ENCODE assay signal across 8 cellular contexts in the genomic region with DNA sequence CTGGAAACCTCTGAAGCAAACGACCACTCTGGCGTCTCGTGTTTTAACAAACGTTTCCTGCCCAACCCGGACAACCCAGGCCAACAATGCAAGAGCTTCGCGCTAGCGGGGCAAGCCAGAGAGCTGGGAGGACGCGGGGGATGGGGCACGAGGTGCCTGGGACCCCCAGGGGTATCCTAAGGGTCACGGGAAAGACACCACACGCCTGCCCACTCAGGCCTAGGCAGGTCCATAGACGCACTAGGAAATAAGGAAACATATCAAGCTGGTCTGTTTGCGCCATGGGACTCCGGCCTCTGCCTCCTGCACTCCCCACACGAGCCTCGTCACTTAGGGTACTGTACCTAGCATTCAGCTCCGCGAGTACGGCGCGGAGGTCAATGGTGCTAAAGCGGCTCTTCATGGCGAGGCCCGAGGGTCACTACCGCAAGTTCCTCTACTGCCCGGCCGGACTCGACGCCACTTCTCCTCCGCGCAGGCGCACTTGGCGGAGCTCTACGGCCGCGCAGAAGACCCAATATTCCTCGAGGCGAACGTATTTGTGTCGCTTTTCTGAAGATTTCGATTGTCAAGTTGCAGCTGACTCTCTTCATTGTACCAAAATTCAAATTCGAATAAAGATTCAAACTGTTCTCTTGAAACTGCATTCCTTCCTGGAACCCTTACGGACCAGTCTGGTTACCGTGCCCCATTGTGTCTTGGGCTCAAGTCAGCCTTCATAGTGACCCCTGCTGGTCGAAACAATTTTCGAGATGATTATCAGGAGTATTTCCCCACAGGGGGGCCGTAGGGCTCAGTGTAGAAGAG. TPM values are rescaled to one million over a fixed set of nuclear protein-coding genes. Genes with fewer than 3 reads are reported as not detected.
DNase-seq lines count a peak whose midpoint lies in the region; ATAC-seq and TF ChIP-seq lines count a peak whose summit lies in the region.

A gene with protein sequence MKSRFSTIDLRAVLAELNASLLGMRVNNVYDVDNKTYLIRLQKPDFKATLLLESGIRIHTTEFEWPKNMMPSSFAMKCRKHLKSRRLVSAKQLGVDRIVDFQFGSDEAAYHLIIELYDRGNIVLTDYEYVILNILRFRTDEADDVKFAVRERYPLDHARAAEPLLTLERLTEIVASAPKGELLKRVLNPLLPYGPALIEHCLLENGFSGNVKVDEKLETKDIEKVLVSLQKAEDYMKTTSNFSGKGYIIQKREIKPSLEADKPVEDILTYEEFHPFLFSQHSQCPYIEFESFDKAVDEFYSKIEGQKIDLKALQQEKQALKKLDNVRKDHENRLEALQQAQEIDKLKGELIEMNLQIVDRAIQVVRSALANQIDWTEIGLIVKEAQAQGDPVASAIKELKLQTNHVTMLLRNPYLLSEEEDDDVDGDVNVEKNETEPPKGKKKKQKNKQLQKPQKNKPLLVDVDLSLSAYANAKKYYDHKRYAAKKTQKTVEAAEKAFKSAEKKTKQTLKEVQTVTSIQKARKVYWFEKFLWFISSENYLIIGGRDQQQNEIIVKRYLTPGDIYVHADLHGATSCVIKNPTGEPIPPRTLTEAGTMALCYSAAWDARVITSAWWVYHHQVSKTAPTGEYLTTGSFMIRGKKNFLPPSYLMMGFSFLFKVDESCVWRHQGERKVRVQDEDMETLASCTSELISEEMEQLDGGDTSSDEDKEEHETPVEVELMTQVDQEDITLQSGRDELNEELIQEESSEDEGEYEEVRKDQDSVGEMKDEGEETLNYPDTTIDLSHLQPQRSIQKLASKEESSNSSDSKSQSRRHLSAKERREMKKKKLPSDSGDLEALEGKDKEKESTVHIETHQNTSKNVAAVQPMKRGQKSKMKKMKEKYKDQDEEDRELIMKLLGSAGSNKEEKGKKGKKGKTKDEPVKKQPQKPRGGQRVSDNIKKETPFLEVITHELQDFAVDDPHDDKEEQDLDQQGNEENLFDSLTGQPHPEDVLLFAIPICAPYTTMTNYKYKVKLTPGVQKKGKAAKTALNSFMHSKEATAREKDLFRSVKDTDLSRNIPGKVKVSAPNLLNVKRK (minus strand): TSS at position 438 of the 807 bp plus-strand sequence. CDS start 35 bp downstream, at position 403.

- H3K9me3 Mint-ChIP-seq in CD4-positive, CD25-positive, alpha-beta regulatory T cell: no peaks in the 10 kb centered on the region
- no peaks in the 10 kb centered on the region for H3K9me3 Mint-ChIP-seq in activated CD4-positive, alpha-beta memory T cell treated with anti-CD3 and anti-CD28 coated beads for 36 hours

- CTCF ChIA-PET in activated CD4-positive, alpha-beta memory T cell treated with anti-CD3 and anti-CD28 coated beads for 36 hours (lab: Charles Lee): interaction anchor here (0.6 to 6.5 kb wide), 61 partner anchors 10 to 460 kb away, joined by 3 to 179 read pairs (median 5); a partner anchor contains a TSS

- peaks cover 29 to 50% (median 41%) of the 10 kb centered on the region in 4 donors for H3K4me1 Mint-ChIP-seq in CD4-positive, CD25-positive, alpha-beta regulatory T cell
- H3K4me1 Mint-ChIP-seq in activated CD4-positive, alpha-beta memory T cell treated with anti-CD3 and anti-CD28 coated beads for 36 hours (ENCODE audit: low read depth): peaks cover 39% of the 10 kb centered on the region

- peaks cover 14% of the 10 kb centered on the region for H3K36me3 ChIP-seq in CD4-positive, CD25-positive, alpha-beta regulatory T cell (ENCODE audit: control insufficient read depth, insufficient read depth, low read length)
- peaks cover 4 to 6% of the 10 kb centered on the region in 2 donors for H3K36me3 ChIP-seq in lung (ENCODE audit: control insufficient read depth in 2 of 2, insufficient read depth in 2 of 2, low read length in 2 of 2)

- ATAC-seq in CD4-positive, CD25-positive, alpha-beta regulatory T cell (ENCODE audit: low read depth in 2 of 2): peak; percentile 77 to 80
- ATAC-seq in GM19372 (IDR thresholded peaks at IDR 0.05; ENCODE audit: low read depth, unreplicated experiment) (peak; percentile 64), HG03558 (IDR thresholded peaks at IDR 0.05; ENCODE audit: extremely low read depth, unreplicated experiment) (peak; percentile 45), lung (ENCODE audit: insufficient read depth, low FRiP score) (peak; percentile 88)

- WGBS in lung, 2 donors: 0 to 1% methylated on average over 49 of the region's 49 CpGs

- peaks cover 28% of the 10 kb centered on the region for H3K4me1 ChIP-seq in CD4-positive, CD25-positive, alpha-beta regulatory T cell (ENCODE audit: control insufficient read depth, insufficient read depth, low read length, poor library complexity, severe bottlenecking)
- H3K4me1 ChIP-seq in lung (ENCODE audit: control insufficient read depth in 2 of 2, insufficient read depth in 2 of 2, low read length in 2 of 2): peaks cover 0 to 5% of the 10 kb centered on the region in 2 donors

- H3K27ac ChIP-seq in CD4-positive, CD25-positive, alpha-beta regulatory T cell (ENCODE audit: insufficient read depth, low read length, poor library complexity, severe bottlenecking): peak within 1 kb of the TSS; percentile 70
- H3K27ac ChIP-seq in lung (ENCODE audit: low read depth in 1 of 2, low read length in 1 of 2): peak within 1 kb of the TSS; percentile 80 to 96

- peak; percentile 70 to 91 (median 80) for DNase-seq in CD4-positive, CD25-positive, alpha-beta regulatory T cell
- DNase-seq in NCI-H748 (lab: John Stamatoyannopoulos, UW; ENCODE audit: unreplicated experiment): peak; percentile 91
- DNase-seq in activated CD4-positive, alpha-beta memory T cell treated with anti-CD3 and anti-CD28 coated beads for 36 hours: peak; percentile 88
- peak; percentile 92 for DNase-seq in ecto neural progenitor cell (ENCODE audit: low spot score)
- peak; percentile 86 for DNase-seq in lung (ENCODE audit: low spot score)
- peak; percentile 53 to 71 (median 61) for DNase-seq in stimulated activated CD4-positive, alpha-beta T cell treated with anti-CD3 and anti-CD28 coated beads, TNF-alpha, amount 100 ng/mL, for 4 hours (ENCODE audit: low read depth in 3 of 3)

- H3K9me3 ChIP-seq in CD4-positive, CD25-positive, alpha-beta regulatory T cell (ENCODE audit: control insufficient read depth in 2 of 2, low read length in 2 of 2): no peaks in the 10 kb centered on the region
- no peaks in the 10 kb centered on the region for H3K9me3 ChIP-seq in lung (ENCODE audit: control insufficient read depth in 2 of 2, insufficient read depth in 1 of 2, low read length in 1 of 2)

- no peaks in the 10 kb centered on the region for H3K27me3 ChIP-seq in CD4-positive, CD25-positive, alpha-beta regulatory T cell (ENCODE audit: control insufficient read depth, insufficient read depth, low read length)
- no peaks in the 10 kb centered on the region for H3K27me3 ChIP-seq in lung (ENCODE audit: control insufficient read depth, insufficient read depth)

- intact Hi-C loops in activated CD4-positive, alpha-beta memory T cell treated with anti-CD3 and anti-CD28 coated beads for 36 hours (cut with micrococcal nuclease): loop anchor here (1.0 to 5.0 kb wide), 6 partner anchors 10 to 680 kb away; a partner anchor contains a TSS

- H3K27ac Mint-ChIP-seq in CD4-positive, CD25-positive, alpha-beta regulatory T cell: peak within 1 kb of the TSS; percentile 97 to 99 (median 98)
- peak within 1 kb of the TSS; percentile 95 for H3K27ac Mint-ChIP-seq in activated CD4-positive, alpha-beta memory T cell treated with anti-CD3 and anti-CD28 coated beads for 36 hours

- H3K4me3 Mint-ChIP-seq in CD4-positive, CD25-positive, alpha-beta regulatory T cell: peak within 1 kb of the TSS; percentile 96 to 99 (median 98)
- peak within 1 kb of the TSS; percentile 98 for H3K4me3 Mint-ChIP-seq in activated CD4-positive, alpha-beta memory T cell treated with anti-CD3 and anti-CD28 coated beads for 36 hours

- H3K4me3 ChIP-seq in CD4-positive, CD25-positive, alpha-beta regulatory T cell (ENCODE audit: low read depth, low read length): peak within 1 kb of the TSS; percentile 99
- peak within 1 kb of the TSS; percentile 81 for H3K4me3 ChIP-seq in lung

- H3K27me3 Mint-ChIP-seq in CD4-positive, CD25-positive, alpha-beta regulatory T cell: peaks cover 4% of the 10 kb centered on the region
- no peaks in the 10 kb centered on the region for H3K27me3 Mint-ChIP-seq in activated CD4-positive, alpha-beta memory T cell treated with anti-CD3 and anti-CD28 coated beads for 36 hours

- POLR2A ChIA-PET in activated CD4-positive, alpha-beta memory T cell treated with anti-CD3 and anti-CD28 coated beads for 36 hours (lab: Charles Lee): interaction anchor here (0.6 to 3.9 kb wide), 22 partner anchors 10 to 459 kb away, joined by 3 to 38 read pairs (median 4); a partner anchor contains a TSS

- H3K36me3 Mint-ChIP-seq in CD4-positive, CD25-positive, alpha-beta regulatory T cell: peaks cover 16% of the 10 kb centered on the region
- peaks cover 19% of the 10 kb centered on the region for H3K36me3 Mint-ChIP-seq in activated CD4-positive, alpha-beta memory T cell treated with anti-CD3 and anti-CD28 coated beads for 36 hours

- TF ChIP-seq CTCF in lung (IDR thresholded peaks at IDR 0.05; ENCODE audit: control extremely low read depth, extremely low read depth): peak; percentile 65

RNA-seq across cellular contexts. Expression of the gene that starts here (rescaled TPM):
- total RNA-seq in CD4-positive, CD25-positive, alpha-beta regulatory T cell: 79.6 TPM
- polyA plus RNA-seq in CD4-positive, CD25-positive, alpha-beta regulatory T cell: 10 to 100 TPM; 32.6 to 40.5 (median 36.1) TPM
- 10 to 100 TPM; 63.6 to 71.0 TPM for total RNA-seq in activated CD4-positive, alpha-beta memory T cell treated with anti-CD3 and anti-CD28 coated beads for 36 hours
- total RNA-seq in lung: 100 to 1,000 TPM in 1 of 2 donors, 10 to 100 TPM in 1; 48.8 to 145 TPM
- polyA plus RNA-seq in lung: 10 to 100 TPM; 19.7 to 33.1 TPM

Comparison
In these comparisons a context has a peak if more than half of its experiments do, and no peak if none do; other contexts are left out.
1. Peak in every context shown above with its lines: DNase-seq, ATAC-seq, H3K4me3 ChIP-seq and H3K27ac ChIP-seq.